Comparison of ENCODE assay signal across 8 cellular contexts in the genomic region with DNA sequence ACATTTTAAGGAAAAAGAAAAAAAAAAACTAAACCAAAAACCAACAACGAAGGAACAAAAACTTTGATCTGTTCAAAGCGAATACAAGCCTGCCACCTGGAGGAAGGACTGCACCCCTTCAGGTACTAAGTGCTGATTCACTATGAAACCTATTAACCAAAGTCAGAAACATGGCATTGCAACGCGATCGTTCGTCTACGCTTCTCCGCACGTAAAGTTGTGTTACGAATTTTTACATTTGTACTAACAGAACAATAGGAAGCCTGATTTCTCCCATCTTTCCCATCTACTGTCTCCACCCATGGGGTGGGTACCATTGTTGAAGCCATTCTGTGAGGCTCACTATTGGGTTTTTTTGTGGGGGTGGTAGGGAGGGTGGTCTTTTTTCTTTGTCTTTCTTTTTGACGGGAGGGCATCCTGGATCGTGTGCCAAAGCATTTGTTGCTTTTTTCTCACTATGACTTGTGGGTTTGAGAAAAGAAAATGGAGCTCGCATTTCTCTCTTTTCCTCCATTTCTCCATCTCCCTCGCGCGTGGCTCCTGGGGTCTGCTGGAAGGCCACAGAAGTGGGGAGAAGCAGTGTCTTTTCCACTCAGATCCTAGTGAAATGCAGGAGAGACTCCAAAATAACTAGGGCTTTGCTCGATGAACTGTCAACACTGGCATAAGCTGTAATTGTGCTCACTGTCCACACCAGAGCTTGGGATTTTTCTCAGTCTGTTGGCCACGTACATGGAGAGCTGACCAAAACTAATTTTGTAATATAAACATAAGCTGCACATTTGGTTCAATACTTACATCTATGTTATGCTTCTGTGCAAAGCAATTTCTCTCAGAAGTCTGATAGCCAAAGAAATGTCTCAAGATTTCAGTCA.
DNase-seq lines count a peak whose midpoint lies in the region; ATAC-seq and TF ChIP-seq lines count a peak whose summit lies in the region.

No MANE protein-coding gene starts in this region.

- no peak overlapping the region for H3K27ac ChIP-seq in Karpas-422 (ENCODE audit: low read length)
- no peak overlapping the region for H3K27ac ChIP-seq in SU-DHL-6 (ENCODE audit: low read depth, low read length)
- H3K27ac ChIP-seq in right lobe of liver, result no peak overlapping the region
- H3K27ac ChIP-seq in stomach smooth muscle (ENCODE audit: low read length), result no peak overlapping the region

- no peak for TF ChIP-seq POLR2A in right lobe of liver (IDR thresholded peaks at IDR 0.05)

- no peaks in the 10 kb centered on the region for H3K4me1 ChIP-seq in Karpas-422 (ENCODE audit: low read length)
- no peaks in the 10 kb centered on the region for H3K4me1 ChIP-seq in right lobe of liver
- H3K4me1 ChIP-seq in stomach smooth muscle (ENCODE audit: control insufficient read depth, insufficient read depth, low read length), result no peaks in the 10 kb centered on the region

- WGBS in right lobe of liver (ENCODE audit: insufficient coverage, low coverage, low lambda C conversion rate, missing lambda C conversion rate), result 17% methylated on average over 16 of the region's 18 CpGs

- H3K79me2 ChIP-seq in Karpas-422 (ENCODE audit: low read length) (no peaks in the 10 kb centered on the region), SU-DHL-6 (ENCODE audit: insufficient read depth, low read length) (no peaks in the 10 kb centered on the region)

- H3K27me3 ChIP-seq in Karpas-422 (ENCODE audit: low read length) (no peaks in the 10 kb centered on the region), SU-DHL-6 (ENCODE audit: low read length) (no peaks in the 10 kb centered on the region), right lobe of liver (no peaks in the 10 kb centered on the region), stomach smooth muscle (ENCODE audit: control insufficient read depth in 1 of 2, insufficient read depth in 2 of 2, low read length in 2 of 2) (peaks cover 0 to 2% of the 10 kb centered on the region in 2 donors)

- H3K9me3 ChIP-seq in Karpas-422 (ENCODE audit: low read length) (no peaks in the 10 kb centered on the region), SU-DHL-6 (ENCODE audit: insufficient read depth, low read length) (no peaks in the 10 kb centered on the region), right lobe of liver (no peaks in the 10 kb centered on the region), stomach smooth muscle (ENCODE audit: control insufficient read depth in 2 of 2, low read length in 2 of 2) (no peaks in the 10 kb centered on the region)

- H3K36me3 ChIP-seq in Karpas-422 (ENCODE audit: insufficient read depth, low read length), result no peaks in the 10 kb centered on the region
- no peaks in the 10 kb centered on the region for H3K36me3 ChIP-seq in SU-DHL-6 (ENCODE audit: low read length)
- H3K36me3 ChIP-seq in right lobe of liver, result no peaks in the 10 kb centered on the region
- no peaks in the 10 kb centered on the region for H3K36me3 ChIP-seq in stomach smooth muscle (ENCODE audit: control insufficient read depth in 2 of 2, insufficient read depth in 2 of 2, low read length in 2 of 2)

- ATAC-seq in GM21786 (IDR thresholded peaks at IDR 0.05; ENCODE audit: unreplicated experiment), result peak; percentile 75
- peak; percentile 91 to 98 (median 94) for ATAC-seq in right lobe of liver

- H3K4me3 ChIP-seq in Karpas-422 (ENCODE audit: low read length) (no peak overlapping the region), SU-DHL-6 (ENCODE audit: insufficient read depth, low read length, poor library complexity, severe bottlenecking) (no peak overlapping the region), choroid plexus epithelial cell (ENCODE audit: low read depth, low read length) (no peak overlapping the region), right lobe of liver (peak overlapping the region in 1 of 3 donors; percentile 30), stomach smooth muscle (ENCODE audit: low read length in 2 of 2) (peak overlapping the region; percentile 4 to 44)

- peak; percentile 66 for DNase-seq in activated effector memory CD4-positive, alpha-beta T cell treated with anti-CD3 and anti-CD28 coated beads, Interleukin-2, amount 50 U/mL, for 16 hours
- no peak for DNase-seq in activated effector memory CD4-positive, alpha-beta T cell treated with Interleukin-2 at 50 U/mL for 16 hours
- DNase-seq in Karpas-422 (peak; percentile 81), choroid plexus epithelial cell (ENCODE audit: low read depth) (peak; percentile 84), right lobe of liver (peak in 1 of 3 donors; percentile 60)

- no peak overlapping the region for H3K4me2 ChIP-seq in Karpas-422 (ENCODE audit: low read depth, low read length, poor library complexity, severe bottlenecking)
- no peak overlapping the region for H3K4me2 ChIP-seq in SU-DHL-6 (ENCODE audit: low read depth, low read length, poor library complexity, severe bottlenecking)

- no peak overlapping the region for H2AFZ ChIP-seq in Karpas-422 (ENCODE audit: low read length)
- H2AFZ ChIP-seq in SU-DHL-6 (ENCODE audit: low read depth, low read length, severe bottlenecking), result no peak overlapping the region

- no peak overlapping the region for H3K9ac ChIP-seq in Karpas-422 (ENCODE audit: low read length)
- H3K9ac ChIP-seq in SU-DHL-6 (ENCODE audit: low read length), result no peak overlapping the region
- no peak overlapping the region for H3K9ac ChIP-seq in stomach smooth muscle (ENCODE audit: low read length in 2 of 2)

- H3K9me2 ChIP-seq in Karpas-422 (replicated peaks; ENCODE audit: insufficient read depth, low read length) (no peaks in the 10 kb centered on the region), SU-DHL-6 (replicated peaks; ENCODE audit: insufficient read depth, low read length) (no peaks in the 10 kb centered on the region)

- intact Hi-C loops in right lobe of liver (cut with DNase I), result no loop called here

- H3F3A ChIP-seq in SU-DHL-6 (ENCODE audit: insufficient read depth), result no peaks in the 10 kb centered on the region

- TF ChIP-seq CTCF in SU-DHL-6 (IDR thresholded peaks at IDR 0.05; ENCODE audit: insufficient read depth, low read length, poor library complexity, severe bottlenecking), result peak; percentile 72
- peak; percentile 89 for TF ChIP-seq CTCF in choroid plexus epithelial cell (conservative IDR thresholded peaks at IDR 0.05; ENCODE audit: low read depth, low read length)
- TF ChIP-seq CTCF in right lobe of liver (IDR thresholded peaks at IDR 0.05), result peak; percentile 68 to 82 (median 79)

- H4K20me1 ChIP-seq in Karpas-422 (ENCODE audit: insufficient read depth, low read depth, low read length) (no peaks in the 10 kb centered on the region), SU-DHL-6 (ENCODE audit: low read depth, low read length) (no peaks in the 10 kb centered on the region)

Comparison
In these comparisons a context has a peak if more than half of its experiments do, and no peak if none do; other contexts are left out.
1. H3K4me3 ChIP-seq: peak in stomach smooth muscle (2 of 2); none in Karpas-422 (single experiment), SU-DHL-6 (single experiment) and choroid plexus epithelial cell (single experiment).
2. Peak in every context shown above with its lines, with median percentiles within 50 percentile points of each other: CTCF ChIP-seq.